In the genomic region with DNA sequence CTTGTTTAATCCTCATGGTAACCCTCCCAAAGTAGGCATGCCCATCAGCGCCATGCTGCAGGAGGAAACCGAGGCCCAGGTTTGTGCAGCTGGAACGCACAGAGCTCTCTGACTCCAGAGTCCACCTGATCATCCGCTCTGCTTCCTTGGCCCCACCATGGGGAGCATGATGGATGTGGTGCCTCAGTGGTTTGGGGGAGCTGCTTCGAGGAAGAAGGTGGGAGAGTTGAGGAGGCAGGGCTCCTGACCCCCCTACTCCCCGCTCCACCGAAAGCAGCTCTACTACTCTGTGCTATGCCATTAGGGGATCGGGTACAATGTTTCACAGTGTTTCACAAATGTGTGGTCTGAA, we compare ENCODE assay signal across 17 cellular contexts. TPM values are rescaled to one million over a fixed set of nuclear protein-coding genes. Genes with fewer than 3 reads are reported as not detected.
"Had no signal": no experiment of that assay in that cellular context is flagged by ENCODE, and none has a peak within 500 bp of the region (broad histone marks: within the 10 kb centered on the region; RNA-seq: fewer than 3 reads in every experiment).

No MANE protein-coding gene starts in this region.

- H3K9me3 ChIP-seq: ovary, tibial nerve had no signal

- H3K4me1 Mint-ChIP-seq: activated naive CD8-positive, alpha-beta T cell treated with anti-CD3 and anti-CD28 coated beads for 36 hours; central memory CD8-positive, alpha-beta T cell had no signal

- DNase-seq: activated CD8-positive, alpha-beta memory T cell treated with anti-CD3 and anti-CD28 coated beads, Interleukin-2, amount 50 U/mL, for 4 hours; activated gamma-delta T cell; activated T-cell treated with anti-CD3 and anti-CD28 coated beads, Interleukin-2, amount 50 U/mL, for 72 hours; amygdala; cortex of kidney; effector CD4-positive, alpha-beta T cell; hypothalamus; ovary; stimulated activated CD4-positive, alpha-beta T cell treated with anti-CD3 and anti-CD28 coated beads, Interleukin-12 subunit alpha, Interleukin-12 subunit beta, amount 100 ng/mL, for 4 hours; T-helper 9 cell had no signal

- H3K27me3 ChIP-seq: esophagus muscularis mucosa, ovary, tibial nerve had no signal

- ATAC-seq: activated CD4-positive, CD25-positive, alpha-beta regulatory T cell treated with anti-CD3 and anti-CD28 coated beads, Interleukin-2, amount 50 U/mL, for 24 hours; activated T-cell treated with anti-CD3 and anti-CD28 coated beads, Interleukin-2, amount 50 U/mL, for 72 hours had no signal

- H3K27ac Mint-ChIP-seq: activated naive CD8-positive, alpha-beta T cell treated with anti-CD3 and anti-CD28 coated beads for 36 hours; activated T-cell treated with anti-CD3 and anti-CD28 coated beads, Interleukin-2, amount 50 U/mL, for 72 hours had no signal

- H3K9me3 Mint-ChIP-seq: activated naive CD8-positive, alpha-beta T cell treated with anti-CD3 and anti-CD28 coated beads for 36 hours; activated T-cell treated with anti-CD3 and anti-CD28 coated beads, Interleukin-2, amount 50 U/mL, for 72 hours; central memory CD8-positive, alpha-beta T cell had no signal

- H3K27me3 Mint-ChIP-seq: activated naive CD8-positive, alpha-beta T cell treated with anti-CD3 and anti-CD28 coated beads for 36 hours; central memory CD8-positive, alpha-beta T cell had no signal

- H3K4me3 Mint-ChIP-seq: activated naive CD8-positive, alpha-beta T cell treated with anti-CD3 and anti-CD28 coated beads for 36 hours; activated T-cell treated with anti-CD3 and anti-CD28 coated beads, Interleukin-2, amount 50 U/mL, for 72 hours; brain; central memory CD8-positive, alpha-beta T cell had no signal

- H3K36me3 Mint-ChIP-seq: activated naive CD8-positive, alpha-beta T cell treated with anti-CD3 and anti-CD28 coated beads for 36 hours; brain had no signal

- H3K4me3 ChIP-seq: esophagus muscularis mucosa, ovary, tibial nerve had no signal

- H3K27ac ChIP-seq: esophagus muscularis mucosa, ovary, tibial nerve had no signal

- H3K36me3 ChIP-seq: esophagus muscularis mucosa, ovary, tibial nerve had no signal

RNA-seq across cellular contexts. Expression of a gene that starts 52.2 kb away (rescaled TPM):
- total RNA-seq: activated naive CD8-positive, alpha-beta T cell treated with anti-CD3 and anti-CD28 coated beads for 36 hours had no signal
- polyA plus RNA-seq: neural cell had no signal
